10 cellular contexts compared by ENCODE assay signal in genomic region chr5:176803943-176804498, GRCh38. TPM values are rescaled to one million over a fixed set of nuclear protein-coding genes. Genes with fewer than 3 reads are reported as not detected.
A peak's percentile ranks its signal among the peaks of the same experiment; 100 is the strongest.
DNase-seq lines count a peak whose midpoint lies in the region; TF ChIP-seq lines count a peak whose summit lies in the region.
"Had no signal": no experiment of that assay in that cellular context is flagged by ENCODE, and none has a peak within 500 bp of the region (broad histone marks: within the 10 kb centered on the region; RNA-seq: fewer than 3 reads in every experiment).

No MANE protein-coding gene starts in this region.

- H3K4me3 ChIP-seq in GM12865 (ENCODE audit: low read depth, low read length) (no peak overlapping the region), transverse colon (no peak overlapping the region)

- TF ChIP-seq EP300 in transverse colon (IDR thresholded peaks at IDR 0.05; ENCODE audit: low read depth), result no peak

- no peaks in the 10 kb centered on the region for H3K4me1 ChIP-seq in transverse colon

- TF ChIP-seq POLR2A in transverse colon (IDR thresholded peaks at IDR 0.05), result no peak

- DNase-seq in GM12865 (ENCODE audit: low read depth) (peak; percentile 17), LoVo (ENCODE audit: low spot score) (peak; percentile 44), astrocyte of the hippocampus (ENCODE audit: low read depth, low spot score) (peak; percentile 62), islet precursor cell (peak; percentile 82), amniotic stem cell (lab: John Stamatoyannopoulos, UW) (no peak), NCI-H510A treated with DMSO at 0.1 percent for 48 hours (lab: John Stamatoyannopoulos, UW) (no peak), mucosa of gallbladder (ENCODE audit: low spot score) (no peak), transverse colon (no peak)
- DNase-seq: occipital lobe, SIG-M5 had no signal

- in situ Hi-C loops in transverse colon (cut with MboI; ENCODE audit: low pct_ligation_motif_present in 1 of 4, low pct_unique_long_range_greater_than_20kb in 1 of 4, low sequenced_read_pairs in 3 of 4), result no loop called here

- TF ChIP-seq CTCF in GM12865 (IDR thresholded peaks at IDR 0.05; ENCODE audit: insufficient read depth, low read depth, low read length, missing control alignments) (no peak), transverse colon (IDR thresholded peaks at IDR 0.05) (no peak)

- intact Hi-C loops in transverse colon (cut with DNase I; ENCODE audit: low total_unique reads), result no loop called here

- WGBS in transverse colon (ENCODE audit: low coverage in 1 of 2), 2 donors, result 48 to 65% methylated on average over 4 to 8 of the region's 8 CpGs

- H3K27ac ChIP-seq in transverse colon, result no peak overlapping the region

- no peaks in the 10 kb centered on the region for H3K36me3 ChIP-seq in transverse colon

- H3K27me3 ChIP-seq in transverse colon, result peaks cover 50% of the 10 kb centered on the region

- H3K9me3 ChIP-seq in transverse colon, result no peaks in the 10 kb centered on the region

RNA-seq across cellular contexts. Expression of gene UNC5A, which starts 6.3 kb away (rescaled TPM):
- total RNA-seq in mucosa of gallbladder (0.14 TPM), transverse colon (under 1 TPM in 1 of 4 donors, not detected in 3; 0.32 TPM)

Comparison
In these comparisons a context has a peak if more than half of its experiments do, and no peak if none do; other contexts are left out.
1. DNase-seq: peak in GM12865 (single experiment), LoVo (single experiment), astrocyte of the hippocampus (single experiment) and islet precursor cell (single experiment); none in amniotic stem cell (single experiment), NCI-H510A treated with DMSO at 0.1 percent for 48 hours (single experiment), mucosa of gallbladder (single experiment) and transverse colon (single experiment).